In genomic region chr12:11698729-11699128, GRCh38 we compare ENCODE assay signal across 10 cellular contexts.
"Had no signal": no experiment of that assay in that cellular context is flagged by ENCODE, and none has a peak within 500 bp of the region (broad histone marks: within the 10 kb centered on the region; RNA-seq: fewer than 3 reads in every experiment).

No MANE protein-coding gene starts in this region.

- H3K36me3 ChIP-seq: adrenal gland, colonic mucosa, transverse colon, vagina had no signal

- H3K4me1 ChIP-seq: colonic mucosa had no signal

- H3K27me3 ChIP-seq: adrenal gland, colonic mucosa, foreskin keratinocyte, transverse colon, vagina had no signal

- H3K4me3 Mint-ChIP-seq: stimulated activated effector memory CD8-positive, alpha-beta T cell treated with anti-CD3 and anti-CD28 coated beads, Interleukin-12 subunit alpha, Interleukin-12 subunit beta, amount 100 ng/mL, for 72 hours had no signal

- H3K4me3 ChIP-seq: adrenal gland, colonic mucosa, transverse colon, vagina had no signal

- DNase-seq: activated naive CD4-positive, alpha-beta T cell treated with anti-CD3 and anti-CD28 coated beads, Interleukin-2, amount 50 U/mL, for 16 hours; activated T-cell treated with anti-CD3 and anti-CD28 coated beads, Interleukin-2, amount 50 U/mL, for 1 hour; caudate nucleus; colonic mucosa; SW 1271; transverse colon had no signal

- H3K27ac ChIP-seq: colonic mucosa, foreskin keratinocyte, vagina had no signal

- H3K9me3 ChIP-seq: adrenal gland, colonic mucosa, transverse colon, vagina had no signal

- H3K9me3 Mint-ChIP-seq: stimulated activated effector memory CD8-positive, alpha-beta T cell treated with anti-CD3 and anti-CD28 coated beads, Interleukin-12 subunit alpha, Interleukin-12 subunit beta, amount 100 ng/mL, for 72 hours had no signal
